Comparison of ENCODE assay signal across 24 cellular contexts in genomic region chr11:68792400-68792955, GRCh38. TPM values are rescaled to one million over a fixed set of nuclear protein-coding genes. Genes with fewer than 3 reads are reported as not detected.
A peak's percentile ranks its signal among the peaks of the same experiment; 100 is the strongest.
DNase-seq lines count a peak whose midpoint lies in the region; ATAC-seq and TF ChIP-seq lines count a peak whose summit lies in the region.
"Had no signal": no experiment of that assay in that cellular context is flagged by ENCODE, and none has a peak within 500 bp of the region (broad histone marks: within the 10 kb centered on the region; RNA-seq: fewer than 3 reads in every experiment).

No MANE protein-coding gene starts in this region.

- intact Hi-C loops in left ventricle myocardium inferior (cut with micrococcal nuclease) (no loop called here), adrenal gland (cut with DNase I) (no loop called here), ovary (cut with DNase I) (no loop called here)
- intact Hi-C loops in CD4-positive, alpha-beta memory T cell (cut with micrococcal nuclease) = no loop called here

- no peak overlapping the region for H3K4me3 ChIP-seq in left ventricle myocardium inferior
- H3K4me3 ChIP-seq in right atrium auricular region = no peak overlapping the region
- no peak overlapping the region for H3K4me3 ChIP-seq in adrenal gland
- no peak overlapping the region for H3K4me3 ChIP-seq in CD4-positive, alpha-beta memory T cell (ENCODE audit: low read length in 2 of 2)
- H3K4me3 ChIP-seq in ovary = no peak overlapping the region
- H3K4me3 ChIP-seq: A549, cardiac muscle cell, lung had no signal

- H3K9me3 ChIP-seq in left ventricle myocardium inferior (replicated peaks) = no peaks in the 10 kb centered on the region
- H3K9me3 ChIP-seq in right atrium auricular region = no peaks in the 10 kb centered on the region
- H3K9me3 ChIP-seq in adrenal gland (replicated peaks in 1 of 3) = no peaks in the 10 kb centered on the region
- H3K9me3 ChIP-seq in CD4-positive, alpha-beta memory T cell (ENCODE audit: control insufficient read depth in 1 of 2, low read length in 2 of 2) = no peaks in the 10 kb centered on the region
- H3K9me3 ChIP-seq in ovary = no peaks in the 10 kb centered on the region
- H3K9me3 ChIP-seq: A549, BE2C, SK-N-SH had no signal

- H3K27me3 ChIP-seq in left ventricle myocardium inferior (ENCODE audit: low read depth) (no peaks in the 10 kb centered on the region), right atrium auricular region (no peaks in the 10 kb centered on the region), adrenal gland (no peaks in the 10 kb centered on the region), foreskin keratinocyte (no peaks in the 10 kb centered on the region), ovary (no peaks in the 10 kb centered on the region)
- no peaks in the 10 kb centered on the region for H3K27me3 ChIP-seq in CD4-positive, alpha-beta memory T cell (ENCODE audit: insufficient read depth, low read length)
- H3K27me3 ChIP-seq: BE2C, cardiac muscle cell had no signal

- POLR2A ChIA-PET in CD4-positive, alpha-beta memory T cell (lab: Charles Lee; ENCODE audit: partially characterized antibody) = no interaction called here

- no peaks in the 10 kb centered on the region for H3K9me3 Mint-ChIP-seq in CD4-positive, alpha-beta memory T cell
- H3K9me3 Mint-ChIP-seq: T-helper 2 cell treated with Interferon-gamma antibody and Interleukin-4, amounts not matched to agents 5 μg/mL and 100 μg/mL, for 36 hours; WTC11 had no signal

- peaks cover 23 to 61% of the 10 kb centered on the region in 2 donors for H3K36me3 Mint-ChIP-seq in CD4-positive, alpha-beta memory T cell

- WGBS in adrenal gland, 4 donors = 57 to 71% (median 68%) methylated on average over 10 to 18 of the region's 18 CpGs
- 91 to 93% (median 93%) methylated on average over 18 of the region's 18 CpGs for WGBS in ovary, 3 donors

- H3K27ac ChIP-seq in left ventricle myocardium inferior (replicated peaks) (peak overlapping the region; percentile 19), right atrium auricular region (no peak overlapping the region), adrenal gland (peak overlapping the region; percentile 8 to 74 (median 66)), foreskin keratinocyte (no peak overlapping the region), ovary (no peak overlapping the region)
- H3K27ac ChIP-seq in CD4-positive, alpha-beta memory T cell (ENCODE audit: low read depth, low read length) = no peak overlapping the region
- H3K27ac ChIP-seq: A549, cardiac muscle cell had no signal

- DNase-seq in left ventricle myocardium inferior (no peak), right atrium auricular region (ENCODE audit: low spot score) (no peak), adrenal gland (peak; percentile 41 to 83 (median 72)), foreskin keratinocyte (peak; percentile 5 to 44), stromal cell of bone marrow (ENCODE audit: low read depth) (peak; percentile 32), ovary (no peak)
- DNase-seq in CD4-positive, alpha-beta memory T cell = no peak
- DNase-seq: activated CD4-positive, alpha-beta T cell treated with anti-CD3 and anti-CD28 coated beads, Interleukin-2, amount 50 U/mL, for 48 hours; activated gamma-delta T cell; activated T-cell treated with anti-CD3 and anti-CD28 coated beads for 4 hours; BE2C; DMS79; foreskin fibroblast; hippocampal formation; NCI-H2171 treated with DMSO at 0.1 percent for 48 hours; NCI-H526 treated with DMSO at 0.1 percent for 48 hours; RPMI8226; SK-N-SH had no signal

- H3K4me1 ChIP-seq in left ventricle myocardium inferior (peaks cover 11% of the 10 kb centered on the region), right atrium auricular region (no peaks in the 10 kb centered on the region), adrenal gland (replicated peaks in 1 of 2) (peaks cover 0 to 9% of the 10 kb centered on the region in 2 donors), foreskin keratinocyte (no peaks in the 10 kb centered on the region), ovary (ENCODE audit: insufficient read depth) (no peaks in the 10 kb centered on the region)
- no peaks in the 10 kb centered on the region for H3K4me1 ChIP-seq in CD4-positive, alpha-beta memory T cell (ENCODE audit: insufficient read depth, low read length)
- H3K4me1 ChIP-seq: A549, BE2C had no signal

- H3K27me3 Mint-ChIP-seq in CD4-positive, alpha-beta memory T cell = no peaks in the 10 kb centered on the region

- H3K4me1 Mint-ChIP-seq in CD4-positive, alpha-beta memory T cell = no peaks in the 10 kb centered on the region
- H3K4me1 Mint-ChIP-seq: WTC11 had no signal

- TF ChIP-seq CTCF in left ventricle myocardium inferior (IDR thresholded peaks at IDR 0.05; ENCODE audit: borderline replicate concordance) (no peak), right atrium auricular region (IDR thresholded peaks at IDR 0.05) (no peak), adrenal gland (IDR thresholded peaks at IDR 0.05) (no peak), foreskin keratinocyte (conservative IDR thresholded peaks at IDR 0.05) (no peak), ovary (IDR thresholded peaks at IDR 0.05) (no peak)

- H3K4me3 Mint-ChIP-seq in CD4-positive, alpha-beta memory T cell = no peak overlapping the region
- H3K4me3 Mint-ChIP-seq: T-helper 2 cell treated with Interferon-gamma antibody and Interleukin-4, amounts not matched to agents 5 μg/mL and 100 μg/mL, for 36 hours; WTC11 had no signal

- TF ChIP-seq EP300 in ovary (IDR thresholded peaks at IDR 0.05) = no peak

- ATAC-seq in foreskin keratinocyte (no peak), HG03571 (IDR thresholded peaks at IDR 0.05; ENCODE audit: unreplicated experiment) (no peak)
- ATAC-seq: A549, WTC11 had no signal

- CTCF ChIA-PET in CD4-positive, alpha-beta memory T cell (lab: Charles Lee; ENCODE audit: partially characterized antibody) = interaction anchor here (0.6 kb wide), 1 partner anchor 15 kb away, joined by 3 read pairs; no protein-coding TSS in a partner anchor

- H3K36me3 ChIP-seq in left ventricle myocardium inferior = peaks cover 93% of the 10 kb centered on the region
- peaks cover 87% of the 10 kb centered on the region for H3K36me3 ChIP-seq in right atrium auricular region
- peaks cover 0 to 90% of the 10 kb centered on the region in 2 donors for H3K36me3 ChIP-seq in adrenal gland (replicated peaks in 1 of 2)
- peaks cover 17% of the 10 kb centered on the region for H3K36me3 ChIP-seq in CD4-positive, alpha-beta memory T cell (ENCODE audit: insufficient read depth, low read length)
- H3K36me3 ChIP-seq in ovary = no peaks in the 10 kb centered on the region
- H3K36me3 ChIP-seq: cardiac muscle cell had no signal

- peak overlapping the region in 1 of 7 donors; percentile 37 for H3K27ac Mint-ChIP-seq in CD4-positive, alpha-beta memory T cell
- H3K27ac Mint-ChIP-seq: T-helper 2 cell treated with Interferon-gamma antibody and Interleukin-4, amounts not matched to agents 5 μg/mL and 100 μg/mL, for 36 hours; WTC11 had no signal

- TF ChIP-seq POLR2A in adrenal gland (IDR thresholded peaks at IDR 0.05) = no peak
- no peak for TF ChIP-seq POLR2A in ovary (IDR thresholded peaks at IDR 0.05)

RNA-seq across cellular contexts. Expression of gene TESMIN, which starts 41.2 kb away (rescaled TPM):
- 0.52 TPM for total RNA-seq in left ventricle myocardium inferior
- total RNA-seq in right atrium auricular region = under 1 TPM; 0.47 to 0.78 TPM
- 1 to 10 TPM in 7 of 8 donors, under 1 TPM in 1; 0.42 to 6.6 (median 3.1) TPM for total RNA-seq in adrenal gland
- polyA plus RNA-seq in adrenal gland = 1 to 10 TPM in 2 of 3 donors, under 1 TPM in 1; 0.71 to 1.8 (median 1.4) TPM
- 5.0 and 6.3 TPM in 2 replicates for total RNA-seq in foreskin keratinocyte
- polyA plus RNA-seq in foreskin keratinocyte = 5.2 and 6.5 TPM in 2 replicates
- total RNA-seq in CD4-positive, alpha-beta memory T cell = 1 to 10 TPM; 5.7 to 5.8 TPM
- 1 to 10 TPM; 2.6 to 3.4 TPM for polyA plus RNA-seq in CD4-positive, alpha-beta memory T cell
- total RNA-seq in ovary = 1 to 10 TPM; 1.5 to 4.1 (median 1.9) TPM
- 1 to 10 TPM; 1.1 to 1.6 TPM for polyA plus RNA-seq in ovary

RNA-seq across cellular contexts. Expression of gene CPT1A, which starts 49.2 kb away (rescaled TPM):
- total RNA-seq in left ventricle myocardium inferior (73.1 TPM), right atrium auricular region (10 to 100 TPM; 53.1 to 56.3 TPM), adrenal gland (100 to 1,000 TPM in 1 of 8 donors, 10 to 100 TPM in 7; 61.9 to 140 (median 69.6) TPM), foreskin keratinocyte (16.0 and 18.8 TPM in 2 replicates), ovary (10 to 100 TPM; 33.3 to 87.1 (median 44.3) TPM)
- polyA plus RNA-seq in adrenal gland (10 to 100 TPM; 15.2 to 66.1 (median 22.3) TPM), foreskin keratinocyte (5.3 and 8.0 TPM in 2 replicates), ovary (10 to 100 TPM; 25.3 to 54.2 TPM)
- 10 to 100 TPM; 29.3 to 35.5 TPM for total RNA-seq in CD4-positive, alpha-beta memory T cell
- 1 to 10 TPM; 7.5 to 7.7 TPM for polyA plus RNA-seq in CD4-positive, alpha-beta memory T cell

Comparison
In these comparisons a context has a peak if more than half of its experiments do, and no peak if none do; other contexts are left out.
1. H3K27ac ChIP-seq: peak in left ventricle myocardium inferior (single experiment) and adrenal gland (5 of 5); none in right atrium auricular region (0 of 2), foreskin keratinocyte (single experiment), CD4-positive, alpha-beta memory T cell (single experiment) and ovary (0 of 2).
2. DNase-seq: peak in adrenal gland (7 of 7), foreskin keratinocyte (2 of 2) and stromal cell of bone marrow (single experiment); none in left ventricle myocardium inferior (single experiment), right atrium auricular region (single experiment), CD4-positive, alpha-beta memory T cell (0 of 5) and ovary (0 of 5).